Comparison of ENCODE assay signal across 11 cellular contexts in genomic region chr14:93736378-93737014, GRCh38. TPM values are rescaled to one million over a fixed set of nuclear protein-coding genes. Genes with fewer than 3 reads are reported as not detected.
DNase-seq lines count a peak whose midpoint lies in the region; ATAC-seq, FAIRE-seq and TF ChIP-seq lines count a peak whose summit lies in the region.
"Had no signal": no experiment of that assay in that cellular context is flagged by ENCODE, and none has a peak within 500 bp of the region (broad histone marks: within the 10 kb centered on the region; RNA-seq: fewer than 3 reads in every experiment).

No MANE protein-coding gene starts in this region.

- CTCF ChIA-PET in K562 (lab: Yijun Ruan, JAX; ENCODE audit: low intra/inter-chr PET ratio): no interaction called here

- H3K27me3 ChIP-seq in K562 (ENCODE audit: control insufficient read depth in 2 of 2, insufficient read depth in 2 of 2, low read length in 2 of 2) (peaks cover 0 to 6% of the 10 kb centered on the region in 2 experiments; a peak in 1 of 5 replicates), osteoblast (ENCODE audit: insufficient read depth, low read length) (no peaks in the 10 kb centered on the region)

- no peak overlapping the region for H3K27ac ChIP-seq in K562 (ENCODE audit: extremely low read depth, low read depth, low read length)
- H3K27ac ChIP-seq in osteoblast (ENCODE audit: low read depth, low read length): no peak overlapping the region

- H3K27ac Mint-ChIP-seq in HFFc6: no peak overlapping the region
- H3K27ac Mint-ChIP-seq: activated naive CD4-positive, alpha-beta T cell treated with anti-CD3 and anti-CD28 coated beads, Interleukin-2, amount 50 U/mL, for 24 hours had no signal

- TF ChIP-seq RAD21 in K562 (CRISPR knock-in tag; conservative IDR thresholded peaks at IDR 0.05 in 1 of 2, IDR thresholded peaks at IDR 0.05 in 1 of 2): 0 out of 4 replicates have a peak, but pooled peaks of 1 of the 2 experiments have one; percentile 8

- H3K4me3 ChIP-seq in K562 (no peak overlapping the region), osteoblast (ENCODE audit: insufficient read depth, low read length) (no peak overlapping the region)

- TF ChIP-seq EP300 in K562 (IDR thresholded peaks at IDR 0.05; ENCODE audit: low read length): no peak

- no peak for FAIRE-seq in K562 (lab: Jason Lieb, UNC)

- H3K4me3 Mint-ChIP-seq in HFFc6: no peak overlapping the region
- H3K4me3 Mint-ChIP-seq: activated naive CD4-positive, alpha-beta T cell treated with anti-CD3 and anti-CD28 coated beads, Interleukin-2, amount 50 U/mL, for 24 hours had no signal

- H2AFZ ChIP-seq in K562 (ENCODE audit: low read depth, low read length): no peak overlapping the region
- no peak overlapping the region for H2AFZ ChIP-seq in osteoblast (ENCODE audit: low read length)

- POLR2A ChIA-PET in K562 (lab: Yijun Ruan, JAX): no interaction called here

- peak; percentile 58 for DNase-seq in GM10266 (ENCODE audit: extremely low spot score)
- peak; percentile 63 for DNase-seq in HuH-7 (ENCODE audit: low spot score)
- DNase-seq in K562 (ENCODE audit: extremely low read depth in 1 of 4, low spot score in 3 of 4): peak in 2 of 4 experiments; percentile 14
- peak; percentile 53 for DNase-seq in osteoblast (ENCODE audit: insufficient read length, low spot score, missing footprints)
- DNase-seq in NCI-H2196 treated with DMSO at 0.1 percent for 48 hours (lab: John Stamatoyannopoulos, UW; ENCODE audit: unreplicated experiment): no peak
- no peak for DNase-seq in HFFc6
- DNase-seq in stimulated activated CD4-positive, alpha-beta T cell treated with anti-CD3 and anti-CD28 coated beads, Interleukin-4, amount 100 ng/mL, for 24 hours: no peak
- DNase-seq: DMS53, NCI-H146 had no signal

- BruUV-seq in K562 (replicated peaks; lab: Mats Ljungman, UMichigan): no TSS peak

- no peaks in the 10 kb centered on the region for H3K4me1 Mint-ChIP-seq in HFFc6 (ENCODE audit: low read depth)
- H3K4me1 Mint-ChIP-seq: activated naive CD4-positive, alpha-beta T cell treated with anti-CD3 and anti-CD28 coated beads, Interleukin-2, amount 50 U/mL, for 24 hours had no signal

- ATAC-seq in K562: 0 out of 3 replicates have a peak, but pooled peaks have one; percentile 34

- WGBS in K562 (ENCODE audit: insufficient coverage, low coverage, missing lambda C conversion rate): under 1% methylated on average over 10 of the region's 10 CpGs

- no peak for TF ChIP-seq POLR2A in K562 (conservative IDR thresholded peaks at IDR 0.05)

- no peak overlapping the region for H3K9ac ChIP-seq in K562 (ENCODE audit: insufficient read depth in 1 of 2, low read depth in 2 of 2, low read length in 2 of 2)

- H3K9me1 ChIP-seq in K562 (ENCODE audit: control insufficient read depth, insufficient read depth, low read length): no peaks in the 10 kb centered on the region

- H4K20me1 ChIP-seq in K562 (replicated peaks; ENCODE audit: control insufficient read depth, insufficient read depth, low read length) (no peaks in the 10 kb centered on the region), osteoblast (ENCODE audit: insufficient read depth, low read length) (no peaks in the 10 kb centered on the region)

- H3K9me3 ChIP-seq in K562 (replicated peaks; ENCODE audit: control insufficient read depth, insufficient read depth, low read depth, low read length) (no peaks in the 10 kb centered on the region), osteoblast (ENCODE audit: low read depth, low read length) (no peaks in the 10 kb centered on the region)

- no peaks in the 10 kb centered on the region for H3K79me2 ChIP-seq in K562 (ENCODE audit: control insufficient read depth, insufficient read depth, low read length)
- H3K79me2 ChIP-seq in osteoblast (ENCODE audit: insufficient read depth, low read length): no peaks in the 10 kb centered on the region

- peaks cover 52% of the 10 kb centered on the region for H3K9me3 Mint-ChIP-seq in HFFc6
- H3K9me3 Mint-ChIP-seq: activated naive CD4-positive, alpha-beta T cell treated with anti-CD3 and anti-CD28 coated beads, Interleukin-2, amount 50 U/mL, for 24 hours had no signal

- H3K4me1 ChIP-seq in K562 (replicated peaks in 1 of 2; ENCODE audit: control insufficient read depth in 2 of 2, insufficient read depth in 2 of 2, low read length in 2 of 2): no peaks in the 10 kb centered on the region; a peak in 2 of 5 replicates
- no peaks in the 10 kb centered on the region for H3K4me1 ChIP-seq in osteoblast (ENCODE audit: insufficient read depth, low read length)

- no peaks in the 10 kb centered on the region for H3K36me3 Mint-ChIP-seq in HFFc6 (ENCODE audit: low read depth)
- H3K36me3 Mint-ChIP-seq: activated naive CD4-positive, alpha-beta T cell treated with anti-CD3 and anti-CD28 coated beads, Interleukin-2, amount 50 U/mL, for 24 hours had no signal

- intact Hi-C loops in K562 (cut with micrococcal nuclease): no loop called here

- H3K36me3 ChIP-seq in K562 (ENCODE audit: control insufficient read depth, insufficient read depth, low read length) (no peaks in the 10 kb centered on the region), osteoblast (ENCODE audit: insufficient read depth, low read length) (no peaks in the 10 kb centered on the region)

- H3K4me2 ChIP-seq in K562 (ENCODE audit: insufficient read depth, low read length) (no peak overlapping the region), osteoblast (ENCODE audit: insufficient read depth, low read length) (no peak overlapping the region)

- H3K27me3 Mint-ChIP-seq in HFFc6 (ENCODE audit: insufficient read depth): peaks cover 2% of the 10 kb centered on the region; the same call in 1 of the 2 replicates

- in situ Hi-C loops in K562 (cut with MboI): no loop called here

- TF ChIP-seq CTCF in GM10266 (IDR thresholded peaks at IDR 0.05; ENCODE audit: control insufficient read depth, insufficient read depth, low read depth, missing control alignments) (peak; percentile 45), K562 (IDR thresholded peaks at IDR 0.05 in 2 of 3, conservative IDR thresholded peaks at IDR 0.05 in 1 of 3; ENCODE audit: insufficient read depth in 2 of 3, low read depth in 1 of 3, low read length in 3 of 3) (0 out of 6 replicates have a peak, but pooled peaks of 1 of the 3 experiments have one; percentile 15), osteoblast (IDR thresholded peaks at IDR 0.05; ENCODE audit: extremely low read depth, low read depth, low read length) (peak; percentile 16), HFFc6 (IDR thresholded peaks at IDR 0.05) (no peak; the same call in 1 of the 2 replicates)

TF ChIP-seq in K562, 482 proteins besides CTCF, POLR2A, EP300 and RAD21:
- TF ChIP-seq CSDE1 (IDR thresholded peaks at IDR 0.05) (no peak), HOMEZ (CRISPR knock-in tag; IDR thresholded peaks at IDR 0.05) (no peak), ELF1 (tag; IDR thresholded peaks at IDR 0.05) (no peak), KAT7 (CRISPR knock-in tag; IDR thresholded peaks at IDR 0.05; ENCODE audit: borderline replicate concordance) (no peak)

RNA-seq across cellular contexts. Expression of gene PRIMA1, which starts 51.8 kb away (rescaled TPM):
- total RNA-seq in K562 (2011; cell fraction: chromatin; rRNA removed; ENCODE audit: low replicate concordance): not detected in 2 replicates
- not detected in 2 replicates for total RNA-seq in K562 (2011; cell fraction: nucleolus; rRNA removed)
- total RNA-seq in K562 (2011; cell fraction: nucleoplasm; rRNA removed): not detected in 2 replicates
- not detected in 2 replicates for total RNA-seq in K562 (2014; rRNA removed)
- total RNA-seq in K562 (2014; rRNA removed; fragmentation: Illumina TruSeq; extraction: Trizol): not detected in 2 replicates
- total RNA-seq in K562 (2015; rRNA removed; fragmentation: Illumina TruSeq; extraction: Trizol): not detected in 2 replicates
- not detected in 2 replicates for total RNA-seq in K562 (2021)
- polyA plus RNA-seq in K562 (2011; rRNA removed): not detected in 2 replicates
- not detected in 2 replicates for polyA plus RNA-seq in K562 (2011; cell fraction: cytosol; rRNA removed)
- polyA plus RNA-seq in K562 (2011; cell fraction: nucleus; rRNA removed): not detected in 2 replicates
- polyA plus RNA-seq in K562 (2012): not detected in 2 replicates
- not detected in 2 replicates for polyA plus RNA-seq in K562 (2014; fragmentation: Illumina TruSeq; extraction: Trizol)
- not detected for polyA plus RNA-seq in K562 (2014; fragmentation: Nextera tagmentation; extraction: Ambion mirVana)
- polyA plus RNA-seq in K562 (2014; rRNA removed): not detected in 2 replicates
- not detected in 2 replicates for polyA minus RNA-seq in K562 (2011; rRNA and poly(A)+ RNA removed)
- not detected in 2 replicates for polyA minus RNA-seq in K562 (2011; cell fraction: cytosol; rRNA and poly(A)+ RNA removed)
- polyA minus RNA-seq in K562 (2011; cell fraction: nucleus; rRNA and poly(A)+ RNA removed): not detected in 2 replicates
- total RNA-seq in osteoblast: not detected in 2 replicates
- total RNA-seq in HFFc6 (2021; fragmentation: NEBNext Ultra II Directional; extraction: Animal tissue kit (Norgen Biotek cat#: 25700)): not detected
- total RNA-seq: activated CD8-positive, alpha-beta memory T cell treated with anti-CD3 and anti-CD28 coated beads for 36 hours had no signal

Comparison
In these comparisons a context has a peak if more than half of its experiments do, and no peak if none do; other contexts are left out.
1. DNase-seq: peak in GM10266 (single experiment), HuH-7 (single experiment) and osteoblast (single experiment); none in NCI-H2196 treated with DMSO at 0.1 percent for 48 hours (single experiment), HFFc6 (single experiment) and stimulated activated CD4-positive, alpha-beta T cell treated with anti-CD3 and anti-CD28 coated beads, Interleukin-4, amount 100 ng/mL, for 24 hours (single experiment).